Comparison of ENCODE assay signal across 24 cellular contexts in genomic region chr1:54866801-54867716, GRCh38. TPM values are rescaled to one million over a fixed set of nuclear protein-coding genes. Genes with fewer than 3 reads are reported as not detected.
DNase-seq lines count a peak whose midpoint lies in the region; ATAC-seq, FAIRE-seq and TF ChIP-seq lines count a peak whose summit lies in the region.
"Had no signal": no experiment of that assay in that cellular context is flagged by ENCODE, and none has a peak within 500 bp of the region (broad histone marks: within the 10 kb centered on the region; RNA-seq: fewer than 3 reads in every experiment).

No MANE protein-coding gene starts in this region.

- H2AFZ ChIP-seq in K562 (ENCODE audit: low read depth, low read length), result no peak overlapping the region

- H3K9me3 ChIP-seq in K562 (replicated peaks; ENCODE audit: control insufficient read depth, insufficient read depth, low read depth, low read length) (no peaks in the 10 kb centered on the region), liver (ENCODE audit: control insufficient read depth in 4 of 4, low read length in 3 of 4) (no peaks in the 10 kb centered on the region), upper lobe of left lung (no peaks in the 10 kb centered on the region)
- H3K9me3 ChIP-seq in CD8-positive, alpha-beta T cell (ENCODE audit: low read length), result no peaks in the 10 kb centered on the region
- H3K9me3 ChIP-seq: BLaER1 treated with 17β-estradiol and CSF1 and Interleukin-3, amounts not matched to agents 10 nM and 100 nM; psoas muscle had no signal

- no peaks in the 10 kb centered on the region for H3K79me2 ChIP-seq in K562 (ENCODE audit: control insufficient read depth, insufficient read depth, low read length)

- H3K27me3 ChIP-seq in K562 (ENCODE audit: control insufficient read depth in 2 of 2, insufficient read depth in 2 of 2, low read length in 2 of 2) (no peaks in the 10 kb centered on the region), liver (ENCODE audit: control insufficient read depth in 4 of 4, insufficient read depth in 4 of 4, low read length in 3 of 4) (no peaks in the 10 kb centered on the region), upper lobe of left lung (no peaks in the 10 kb centered on the region)
- H3K27me3 ChIP-seq in CD8-positive, alpha-beta T cell (ENCODE audit: insufficient read depth, low read length), result no peaks in the 10 kb centered on the region
- H3K27me3 ChIP-seq: BLaER1 treated with 17β-estradiol and CSF1 and Interleukin-3, amounts not matched to agents 10 nM and 100 nM had no signal

- no peak overlapping the region for H3K27ac Mint-ChIP-seq in progenitor cell of endocrine pancreas
- H3K27ac Mint-ChIP-seq in CD8-positive, alpha-beta T cell, result no peak overlapping the region
- H3K27ac Mint-ChIP-seq: IgD-negative memory B cell, T-cell had no signal

- H3K36me3 Mint-ChIP-seq in progenitor cell of endocrine pancreas (ENCODE audit: insufficient read depth), result peaks cover 38% of the 10 kb centered on the region
- H3K36me3 Mint-ChIP-seq in CD8-positive, alpha-beta T cell, result peaks cover 53% of the 10 kb centered on the region

- in situ Hi-C loops in K562 (cut with MboI), result no loop called here

- intact Hi-C loops in K562 (cut with micrococcal nuclease), result no loop called here
- intact Hi-C loops in CD8-positive, alpha-beta T cell (cut with DNase I, micrococcal nuclease), result no loop called here

- BruUV-seq in K562 (replicated peaks; lab: Mats Ljungman, UMichigan), result no TSS peak

- H3K27me3 Mint-ChIP-seq in progenitor cell of endocrine pancreas, result no peaks in the 10 kb centered on the region
- H3K27me3 Mint-ChIP-seq in CD8-positive, alpha-beta T cell (ENCODE audit: low read depth), result no peaks in the 10 kb centered on the region
- H3K27me3 Mint-ChIP-seq: central memory CD8-positive, alpha-beta T cell; IgD-negative memory B cell; T-cell had no signal

- H3K27ac ChIP-seq in K562 (ENCODE audit: extremely low read depth, low read depth, low read length), result no peak overlapping the region
- H3K27ac ChIP-seq in liver (ENCODE audit: low read depth in 1 of 2, low read length in 2 of 2), result peak overlapping the region; percentile 42 to 83
- peak overlapping the region in 1 of 4 donors; percentile 3 for H3K27ac ChIP-seq in upper lobe of left lung
- H3K27ac ChIP-seq in CD8-positive, alpha-beta T cell (ENCODE audit: low read depth, low read length), result no peak overlapping the region
- H3K27ac ChIP-seq: BLaER1 treated with 17β-estradiol and CSF1 and Interleukin-3, amounts not matched to agents 10 nM and 100 nM; psoas muscle had no signal

- H3K4me2 ChIP-seq in K562 (ENCODE audit: insufficient read depth, low read length), result no peak overlapping the region
- H3K4me2 ChIP-seq: smooth muscle cell had no signal

- H3K4me3 ChIP-seq in K562 (no peak overlapping the region), liver (ENCODE audit: low read depth in 1 of 3, low read length in 3 of 3) (no peak overlapping the region), upper lobe of left lung (no peak overlapping the region)
- H3K4me3 ChIP-seq in CD8-positive, alpha-beta T cell (ENCODE audit: low read depth, low read length), result no peak overlapping the region
- H3K4me3 ChIP-seq: BLaER1 treated with 17β-estradiol and CSF1 and Interleukin-3, amounts not matched to agents 10 nM and 100 nM; psoas muscle; smooth muscle cell had no signal

- peaks cover 5% of the 10 kb centered on the region for H3K4me1 Mint-ChIP-seq in progenitor cell of endocrine pancreas (ENCODE audit: low read depth)
- no peaks in the 10 kb centered on the region for H3K4me1 Mint-ChIP-seq in CD8-positive, alpha-beta T cell (ENCODE audit: low read depth)
- H3K4me1 Mint-ChIP-seq: nephron, T-cell had no signal

- H3K36me3 ChIP-seq in K562 (ENCODE audit: control insufficient read depth, insufficient read depth, low read length) (peaks cover 93% of the 10 kb centered on the region), liver (ENCODE audit: control insufficient read depth in 4 of 4, insufficient read depth in 3 of 4, low read depth in 1 of 4, low read length in 3 of 4) (peaks cover 8 to 40% (median 38%) of the 10 kb centered on the region in 4 donors), upper lobe of left lung (peaks cover 14 to 50% (median 43%) of the 10 kb centered on the region in 4 donors)
- H3K36me3 ChIP-seq in CD8-positive, alpha-beta T cell (ENCODE audit: insufficient read depth, low read length), result no peaks in the 10 kb centered on the region
- H3K36me3 ChIP-seq: BLaER1 treated with 17β-estradiol and CSF1 and Interleukin-3, amounts not matched to agents 10 nM and 100 nM had no signal

- H3K9me1 ChIP-seq in K562 (ENCODE audit: control insufficient read depth, insufficient read depth, low read length), result no peaks in the 10 kb centered on the region

- FAIRE-seq in K562 (lab: Jason Lieb, UNC), result no peak
- FAIRE-seq: A204.1, GM12891 had no signal

- no peak for TF ChIP-seq CTCF in K562 (IDR thresholded peaks at IDR 0.05 in 2 of 3, conservative IDR thresholded peaks at IDR 0.05 in 1 of 3; ENCODE audit: insufficient read depth in 2 of 3, low read depth in 1 of 3, low read length in 3 of 3)
- no peak for TF ChIP-seq CTCF in liver (IDR thresholded peaks at IDR 0.05; ENCODE audit: low read depth, low read length, missing input control)
- no peak for TF ChIP-seq CTCF in upper lobe of left lung (IDR thresholded peaks at IDR 0.05)
- TF ChIP-seq CTCF in progenitor cell of endocrine pancreas (IDR thresholded peaks at IDR 0.05; ENCODE audit: unreplicated experiment), result no peak
- no peak for TF ChIP-seq CTCF in CD8-positive, alpha-beta T cell (IDR thresholded peaks at IDR 0.05)

- no peak overlapping the region for H3K9ac ChIP-seq in K562 (ENCODE audit: insufficient read depth in 1 of 2, low read depth in 2 of 2, low read length in 2 of 2)
- H3K9ac ChIP-seq in liver (ENCODE audit: low read depth in 1 of 2, low read length in 2 of 2), result no peak overlapping the region
- H3K9ac ChIP-seq: BLaER1 treated with 17β-estradiol and CSF1 and Interleukin-3, amounts not matched to agents 10 nM and 100 nM had no signal

- H3K4me1 ChIP-seq in K562 (replicated peaks in 1 of 2; ENCODE audit: control insufficient read depth in 2 of 2, insufficient read depth in 2 of 2, low read length in 2 of 2) (peaks cover 2 to 5% of the 10 kb centered on the region in 2 experiments; a peak in 2 of 5 replicates), liver (ENCODE audit: control insufficient read depth in 4 of 4, insufficient read depth in 4 of 4, low read length in 3 of 4) (peaks cover 35 to 83% (median 79%) of the 10 kb centered on the region in 4 donors), upper lobe of left lung (peaks cover 0 to 29% (median 22%) of the 10 kb centered on the region in 4 donors)
- H3K4me1 ChIP-seq in CD8-positive, alpha-beta T cell (ENCODE audit: insufficient read depth, low read length), result no peaks in the 10 kb centered on the region
- H3K4me1 ChIP-seq: psoas muscle had no signal

- 61% methylated on average over 4 of the region's 4 CpGs for WGBS in K562 (ENCODE audit: insufficient coverage, low coverage, missing lambda C conversion rate)
- 37% methylated on average over 4 of the region's 4 CpGs for WGBS in liver
- 48% methylated on average over 4 of the region's 4 CpGs; no CpG with 5 or more reads in 1 of the 2 donors for WGBS in upper lobe of left lung, 2 donors

- no peak for TF ChIP-seq POLR2A in K562 (conservative IDR thresholded peaks at IDR 0.05)
- no peak for TF ChIP-seq POLR2A in upper lobe of left lung (IDR thresholded peaks at IDR 0.05)

- no peaks in the 10 kb centered on the region for H4K20me1 ChIP-seq in K562 (replicated peaks; ENCODE audit: control insufficient read depth, insufficient read depth, low read length)
- H4K20me1 ChIP-seq: BLaER1 treated with 17β-estradiol and CSF1 and Interleukin-3, amounts not matched to agents 10 nM and 100 nM had no signal

- TF ChIP-seq RAD21 in K562 (CRISPR knock-in tag; conservative IDR thresholded peaks at IDR 0.05 in 1 of 2, IDR thresholded peaks at IDR 0.05 in 1 of 2), result no peak
- TF ChIP-seq RAD21 in liver (IDR thresholded peaks at IDR 0.05), result peak in 1 of 2 donors; percentile 34

- H3K4me3 Mint-ChIP-seq in progenitor cell of endocrine pancreas (ENCODE audit: low read depth), result no peak overlapping the region
- H3K4me3 Mint-ChIP-seq in CD8-positive, alpha-beta T cell, result no peak overlapping the region
- H3K4me3 Mint-ChIP-seq: central memory CD8-positive, alpha-beta T cell; IgD-negative memory B cell; nephron; T-cell had no signal

- no peak for ATAC-seq in K562
- ATAC-seq in upper lobe of left lung (ENCODE audit: low FRiP score in 2 of 2), result peak; percentile 18 to 23
- no peak for ATAC-seq in CD8-positive, alpha-beta T cell
- ATAC-seq: HCT116, psoas muscle, T-cell had no signal

- TF ChIP-seq EP300 in K562 (IDR thresholded peaks at IDR 0.05; ENCODE audit: low read length), result no peak
- no peak for TF ChIP-seq EP300 in upper lobe of left lung (IDR thresholded peaks at IDR 0.05)

- peak; percentile 21 for DNase-seq in activated CD8-positive, alpha-beta memory T cell treated with anti-CD3 and anti-CD28 coated beads for 24 hours
- DNase-seq in activated CD8-positive, alpha-beta memory T cell treated with anti-CD3 and anti-CD28 coated beads, Interleukin-2, amount 50 U/mL, for 48 hours, result no peak
- DNase-seq in K562 (ENCODE audit: extremely low read depth in 1 of 4, low spot score in 3 of 4), result peak in 2 of 4 experiments; percentile 5 to 6
- peak in 1 of 2 donors; percentile 36 for DNase-seq in upper lobe of left lung
- DNase-seq in occipital lobe (lab: John Stamatoyannopoulos, UW), result no peak
- DNase-seq in progenitor cell of endocrine pancreas (ENCODE audit: low spot score, unreplicated experiment), result no peak
- no peak for DNase-seq in CD8-positive, alpha-beta T cell
- DNase-seq: activated CD4-positive, alpha-beta T cell treated with anti-CD3 and anti-CD28 coated beads for 48 hours; amygdala; effector CD4-positive, alpha-beta T cell; NCI-H1694 treated with DMSO at 0.1 percent for 48 hours; NCI-H510A treated with DMSO at 0.1 percent for 48 hours; stimulated activated CD4-positive, alpha-beta T cell treated with anti-CD3 and anti-CD28 coated beads, Interleukin-4, amount 100 ng/mL, for 1 hour; T-cell had no signal

- CTCF ChIA-PET in K562 (lab: Yijun Ruan, JAX; ENCODE audit: low intra/inter-chr PET ratio), result no interaction called here
- CTCF ChIA-PET in CD8-positive, alpha-beta T cell (lab: Charles Lee), result no interaction called here

- POLR2A ChIA-PET in K562 (lab: Yijun Ruan, JAX), result interaction anchor here (0.6 to 0.8 kb wide), 2 partner anchors 12 to 19 kb away, joined by 3 read pairs; no protein-coding TSS in a partner anchor
- POLR2A ChIA-PET in CD8-positive, alpha-beta T cell (lab: Charles Lee), result no interaction called here

- H3K9me3 Mint-ChIP-seq in progenitor cell of endocrine pancreas (ENCODE audit: low read depth), result no peaks in the 10 kb centered on the region
- no peaks in the 10 kb centered on the region for H3K9me3 Mint-ChIP-seq in CD8-positive, alpha-beta T cell
- H3K9me3 Mint-ChIP-seq: central memory CD8-positive, alpha-beta T cell; IgD-negative memory B cell; nephron; T-cell had no signal

RNA-seq across cellular contexts. Expression of gene DHCR24, which starts 19.9 kb away (rescaled TPM):
- total RNA-seq in K562 (2011; cell fraction: chromatin; rRNA removed; ENCODE audit: low replicate concordance), result 237 and 531 TPM in 2 replicates
- 417 and 435 TPM in 2 replicates for total RNA-seq in K562 (2011; cell fraction: nucleolus; rRNA removed)
- total RNA-seq in K562 (2011; cell fraction: nucleoplasm; rRNA removed), result 411 and 423 TPM in 2 replicates
- total RNA-seq in K562 (2014; rRNA removed) (93.5 and 113 TPM in 2 replicates), K562 (2014; rRNA removed; fragmentation: Illumina TruSeq; extraction: Trizol) (70.6 and 74.3 TPM in 2 replicates), K562 (2015; rRNA removed; fragmentation: Illumina TruSeq; extraction: Trizol) (79.9 and 82.1 TPM in 2 replicates), K562 (2021) (158 and 161 TPM in 2 replicates), liver (100 to 1,000 TPM; 495 to 815 TPM), upper lobe of left lung (100 to 1,000 TPM; 188 to 863 (median 555) TPM), occipital lobe (40.7 TPM), progenitor cell of endocrine pancreas (217 and 229 TPM in 2 replicates)
- polyA plus RNA-seq in K562 (2011; rRNA removed) (137 and 183 TPM in 2 replicates), K562 (2014; fragmentation: Illumina TruSeq; extraction: Trizol) (138 and 140 TPM in 2 replicates), K562 (2014; fragmentation: Nextera tagmentation; extraction: Ambion mirVana) (10 to 100 TPM; 23.4 to 29.6 TPM), K562 (2014; rRNA removed) (69.9 and 70.7 TPM in 2 replicates), liver (100 to 1,000 TPM; 271 to 705 TPM)
- polyA plus RNA-seq in K562 (2011; cell fraction: cytosol; rRNA removed), result 207 and 209 TPM in 2 replicates
- 214 and 280 TPM in 2 replicates for polyA plus RNA-seq in K562 (2011; cell fraction: nucleus; rRNA removed)
- polyA plus RNA-seq in K562 (2012), result 93.6 and 212 TPM in 2 replicates
- 215 and 292 TPM in 2 replicates for polyA minus RNA-seq in K562 (2011; rRNA and poly(A)+ RNA removed)
- polyA minus RNA-seq in K562 (2011; cell fraction: cytosol; rRNA and poly(A)+ RNA removed), result 158 and 163 TPM in 2 replicates
- polyA minus RNA-seq in K562 (2011; cell fraction: nucleus; rRNA and poly(A)+ RNA removed), result 97.6 and 98.3 TPM in 2 replicates
- total RNA-seq in CD8-positive, alpha-beta T cell, result 1 to 10 TPM; 1.6 to 1.9 TPM

Comparison
In these comparisons a context has a peak if more than half of its experiments do, and no peak if none do; other contexts are left out.
1. ATAC-seq: peak in upper lobe of left lung (2 of 2); none in K562 (single experiment) and CD8-positive, alpha-beta T cell (single experiment).
2. H3K27ac ChIP-seq: peak in liver (2 of 2); none in K562 (single experiment) and CD8-positive, alpha-beta T cell (single experiment).
3. RNA of gene DHCR24, which starts 19.9 kb away (total RNA-seq): 495 to 815 TPM in liver, 188 to 863 TPM in upper lobe of left lung, 217 to 229 TPM in progenitor cell of endocrine pancreas, 70.6 to 531 TPM in K562 and 40.7 TPM in occipital lobe (single experiment); 1.6 to 1.9 TPM in CD8-positive, alpha-beta T cell; every median in the first group is over 10 times any median in the second.